In genomic region chr4:181143241-181143854, GRCh38 we compare ENCODE assay signal across 8 cellular contexts.
DNase-seq lines count a peak whose midpoint lies in the region; ATAC-seq and TF ChIP-seq lines count a peak whose summit lies in the region.

No MANE protein-coding gene starts in this region.

- H3K27me3 Mint-ChIP-seq in activated T-helper 17 cell treated with anti-CD3 and anti-CD28 coated beads, Interleukin-2, amount 50 U/mL, for 72 hours, result peaks cover 4% of the 10 kb centered on the region

- H3K36me3 ChIP-seq in Peyer's patch, result no peaks in the 10 kb centered on the region
- no peaks in the 10 kb centered on the region for H3K36me3 ChIP-seq in ovary
- no peaks in the 10 kb centered on the region for H3K36me3 ChIP-seq in transverse colon

- no peak overlapping the region for H3K4me3 Mint-ChIP-seq in activated T-helper 17 cell treated with anti-CD3 and anti-CD28 coated beads, Interleukin-2, amount 50 U/mL, for 72 hours

- H3K27me3 ChIP-seq in Peyer's patch (no peaks in the 10 kb centered on the region), foreskin keratinocyte (no peaks in the 10 kb centered on the region), ovary (no peaks in the 10 kb centered on the region), transverse colon (peaks cover 4% of the 10 kb centered on the region)

- intact Hi-C loops in ovary (cut with DNase I), result loop anchor here in 1 of 4 donors (10.0 kb wide), 1 partner anchor 1661 kb away; no protein-coding TSS in a partner anchor
- intact Hi-C loops in transverse colon (cut with DNase I; ENCODE audit: low total_unique reads), result loop anchor here (10.0 kb wide), 1 partner anchor 381 kb away; no protein-coding TSS in a partner anchor

- TF ChIP-seq CTCF in Peyer's patch (IDR thresholded peaks at IDR 0.05), result peak; percentile 67 to 90 (median 82)
- TF ChIP-seq CTCF in foreskin keratinocyte (conservative IDR thresholded peaks at IDR 0.05), result peak; percentile 86
- TF ChIP-seq CTCF in ovary (IDR thresholded peaks at IDR 0.05), result peak; percentile 31 to 53 (median 44)
- TF ChIP-seq CTCF in transverse colon (IDR thresholded peaks at IDR 0.05), result peak; percentile 69 to 91 (median 88)

- peak; percentile 86 for ATAC-seq in GM21447 (IDR thresholded peaks at IDR 0.05; ENCODE audit: unreplicated experiment)
- peak; percentile 51 for ATAC-seq in activated T-helper 17 cell treated with anti-CD3 and anti-CD28 coated beads, Interleukin-2, amount 50 U/mL, for 72 hours (replicated peaks)
- peak; percentile 82 for ATAC-seq in foreskin keratinocyte

- in situ Hi-C loops in transverse colon (cut with MboI; ENCODE audit: low pct_ligation_motif_present in 1 of 4, low pct_unique_long_range_greater_than_20kb in 1 of 4, low sequenced_read_pairs in 3 of 4), result loop anchor here in 2 of 4 donors (10.0 to 25.0 kb wide), 2 partner anchors 381 to 394 kb away; no protein-coding TSS in a partner anchor

- H3K4me3 ChIP-seq in Peyer's patch, result no peak overlapping the region
- no peak overlapping the region for H3K4me3 ChIP-seq in ovary
- no peak overlapping the region for H3K4me3 ChIP-seq in transverse colon

- H3K27ac Mint-ChIP-seq in activated T-helper 17 cell treated with anti-CD3 and anti-CD28 coated beads, Interleukin-2, amount 50 U/mL, for 72 hours, result no peak overlapping the region

- 3 to 5% (median 3%) methylated on average over 8 of the region's 8 CpGs for WGBS in ovary, 3 donors
- 4 to 8% methylated on average over 8 of the region's 8 CpGs for WGBS in transverse colon (ENCODE audit: low coverage in 1 of 2), 2 donors

- H3K4me1 Mint-ChIP-seq in activated T-helper 17 cell treated with anti-CD3 and anti-CD28 coated beads, Interleukin-2, amount 50 U/mL, for 72 hours, result no peaks in the 10 kb centered on the region

- H3K36me3 Mint-ChIP-seq in activated T-helper 17 cell treated with anti-CD3 and anti-CD28 coated beads, Interleukin-2, amount 50 U/mL, for 72 hours (ENCODE audit: low read depth), result no peaks in the 10 kb centered on the region

- H3K9me3 ChIP-seq in Peyer's patch (no peaks in the 10 kb centered on the region), ovary (no peaks in the 10 kb centered on the region), transverse colon (no peaks in the 10 kb centered on the region)

- no peak overlapping the region for H3K27ac ChIP-seq in Peyer's patch
- H3K27ac ChIP-seq in foreskin keratinocyte, result no peak overlapping the region
- no peak overlapping the region for H3K27ac ChIP-seq in ovary
- H3K27ac ChIP-seq in transverse colon, result no peak overlapping the region

- H3K4me1 ChIP-seq in Peyer's patch, result no peaks in the 10 kb centered on the region
- no peaks in the 10 kb centered on the region for H3K4me1 ChIP-seq in foreskin keratinocyte
- H3K4me1 ChIP-seq in ovary (ENCODE audit: insufficient read depth), result no peaks in the 10 kb centered on the region
- no peaks in the 10 kb centered on the region for H3K4me1 ChIP-seq in transverse colon

- DNase-seq in ELF-1 (ENCODE audit: low read depth, low spot score), result peak; percentile 59
- DNase-seq in HS-5 (ENCODE audit: low read depth), result peak; percentile 51
- DNase-seq in Peyer's patch, result peak; percentile 60 to 92 (median 77)
- peak; percentile 10 to 33 for DNase-seq in foreskin keratinocyte
- DNase-seq in ovary, result peak; percentile 42 to 81 (median 71)
- peak; percentile 77 for DNase-seq in transverse colon

- H3K9me3 Mint-ChIP-seq in activated T-helper 17 cell treated with anti-CD3 and anti-CD28 coated beads, Interleukin-2, amount 50 U/mL, for 72 hours, result no peaks in the 10 kb centered on the region

- TF ChIP-seq POLR2A in Peyer's patch (IDR thresholded peaks at IDR 0.05) (no peak), ovary (IDR thresholded peaks at IDR 0.05) (no peak), transverse colon (IDR thresholded peaks at IDR 0.05) (no peak)

- TF ChIP-seq EP300 in ovary (IDR thresholded peaks at IDR 0.05) (no peak), transverse colon (IDR thresholded peaks at IDR 0.05; ENCODE audit: low read depth) (no peak)

Comparison
In these comparisons a context has a peak if more than half of its experiments do, and no peak if none do; other contexts are left out.
1. DNase-seq: peak in every context shown above with its lines; median percentile 77 in Peyer's patch; 77 in transverse colon; 71 in ovary; 59 in ELF-1; 51 in HS-5; 22 in foreskin keratinocyte.